In the genomic region with DNA sequence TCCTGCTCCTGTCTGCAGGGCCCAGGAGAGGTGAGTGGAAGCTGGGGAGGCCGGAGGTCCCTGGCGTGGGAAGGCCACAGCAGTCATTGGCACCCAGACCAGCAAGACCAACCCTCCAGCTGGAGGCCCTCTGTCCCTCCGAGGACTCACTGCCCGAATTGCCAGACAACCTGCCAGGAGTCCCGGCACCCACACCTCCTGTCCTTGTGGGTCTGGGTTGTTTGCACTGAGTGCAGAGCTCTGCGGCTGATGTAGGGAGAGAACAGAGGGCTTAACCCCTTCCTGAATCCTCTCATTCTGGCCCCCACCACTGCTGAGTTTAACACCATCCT, we compare ENCODE assay signal across 11 cellular contexts.
A peak's percentile ranks its signal among the peaks of the same experiment; 100 is the strongest.
DNase-seq lines count a peak whose midpoint lies in the region; ATAC-seq and TF ChIP-seq lines count a peak whose summit lies in the region.
"Had no signal": no experiment of that assay in that cellular context is flagged by ENCODE, and none has a peak within 500 bp of the region (broad histone marks: within the 10 kb centered on the region; RNA-seq: fewer than 3 reads in every experiment).

No MANE protein-coding gene starts in this region.

- DNase-seq in Right ventricle myocardium superior (peak; percentile 27), cardiac septum (ENCODE audit: low spot score) (no peak), islet precursor cell (peak; percentile 47), posterior vena cava (ENCODE audit: low spot score) (peak; percentile 73)
- DNase-seq: DND-41, GDM1, GM23248, IMR-90 had no signal

- intact Hi-C loops in Right ventricle myocardium superior (cut with DNase I): no loop called here
- intact Hi-C loops in cardiac septum (cut with DNase I): loop anchor here (10.0 kb wide), 1 partner anchor 208 kb away; a partner anchor contains a TSS
- intact Hi-C loops in posterior vena cava (cut with DNase I): no loop called here

- ATAC-seq in Right ventricle myocardium superior (ENCODE audit: poor library complexity): no peak
- ATAC-seq in GM21528 (IDR thresholded peaks at IDR 0.05; ENCODE audit: low FRiP score, unreplicated experiment): no peak
- ATAC-seq in SK-N-SH treated with all-trans-retinoic acid at 6 μM for 48 hours: no peak
- ATAC-seq: HCT116 had no signal

TF ChIP-seq in SK-N-SH treated with all-trans-retinoic acid at 6 μM for 48 hours, 23 proteins besides CTCF, POLR2A, EP300 and RAD21:
- TF ChIP-seq, protein P1, sequence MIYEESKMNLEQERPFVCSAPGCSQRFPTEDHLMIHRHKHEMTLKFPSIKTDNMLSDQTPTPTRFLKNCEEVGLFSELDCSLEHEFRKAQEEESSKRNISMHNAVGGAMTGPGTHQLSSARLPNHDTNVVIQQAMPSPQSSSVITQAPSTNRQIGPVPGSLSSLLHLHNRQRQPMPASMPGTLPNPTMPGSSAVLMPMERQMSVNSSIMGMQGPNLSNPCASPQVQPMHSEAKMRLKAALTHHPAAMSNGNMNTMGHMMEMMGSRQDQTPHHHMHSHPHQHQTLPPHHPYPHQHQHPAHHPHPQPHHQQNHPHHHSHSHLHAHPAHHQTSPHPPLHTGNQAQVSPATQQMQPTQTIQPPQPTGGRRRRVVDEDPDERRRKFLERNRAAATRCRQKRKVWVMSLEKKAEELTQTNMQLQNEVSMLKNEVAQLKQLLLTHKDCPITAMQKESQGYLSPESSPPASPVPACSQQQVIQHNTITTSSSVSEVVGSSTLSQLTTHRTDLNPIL (CRISPR knock-in tag; IDR thresholded peaks at IDR 0.05; ENCODE audit: low read depth): no peak
- TF ChIP-seq BACH2 (CRISPR knock-in tag; IDR thresholded peaks at IDR 0.05; ENCODE audit: borderline replicate concordance): no peak
- no peak for TF ChIP-seq TOX (CRISPR knock-in tag; IDR thresholded peaks at IDR 0.05; ENCODE audit: borderline replicate concordance)
- no peak for TF ChIP-seq PPARA (CRISPR knock-in tag; IDR thresholded peaks at IDR 0.05; ENCODE audit: borderline replicate concordance)
TF ChIP-seq in SK-N-SH treated with all-trans-retinoic acid at 6 μM for 48 hours: peak in this region for 0.
